Comparison of ENCODE assay signal across 1 cellular context in the genomic region with DNA sequence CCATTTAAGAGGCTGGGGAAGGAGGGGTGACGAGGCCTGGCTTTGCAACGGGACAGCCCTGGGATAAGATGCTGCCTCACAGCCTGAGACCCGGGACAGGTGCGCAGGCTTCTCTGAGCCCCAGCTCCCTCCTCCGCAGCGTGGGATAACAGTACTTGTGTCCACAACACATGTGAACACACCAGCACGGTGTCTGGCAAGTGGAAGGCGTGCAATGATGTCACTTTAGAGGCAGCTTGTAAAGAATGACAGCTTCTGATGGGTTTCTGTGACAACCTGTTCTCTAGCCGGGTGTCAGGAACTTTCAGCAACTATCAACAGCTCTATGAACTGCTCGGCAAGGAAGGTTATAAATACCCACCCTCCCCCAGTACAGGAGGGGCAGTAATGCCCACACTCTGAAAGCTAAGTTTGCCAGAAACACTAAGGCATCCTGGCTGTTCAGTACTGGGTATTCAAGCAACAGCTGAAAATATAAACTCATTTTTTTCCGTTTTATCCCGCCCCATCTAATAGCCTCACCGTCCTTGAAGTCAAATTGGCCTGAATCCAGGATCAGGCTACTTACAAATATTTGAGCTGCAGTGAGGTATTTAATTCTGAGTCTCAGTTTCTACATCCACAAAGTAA.
A peak's percentile ranks its signal among the peaks of the same experiment; 100 is the strongest.
TF ChIP-seq lines count a peak whose summit lies in the region.

No MANE protein-coding gene starts in this region.

TF ChIP-seq in endothelial cell of umbilical vein, 7 proteins besides CTCF, POLR2A, EP300 and RAD21:
- no peak for TF ChIP-seq FOS (IDR thresholded peaks at IDR 0.05; ENCODE audit: borderline replicate concordance, insufficient read depth, low read length)
- TF ChIP-seq POLR2AphosphoS5 (IDR thresholded peaks at IDR 0.05; ENCODE audit: insufficient read depth, low read depth, low read length): peak; percentile 12
